Comparison of ENCODE assay signal across 11 cellular contexts in the genomic region with DNA sequence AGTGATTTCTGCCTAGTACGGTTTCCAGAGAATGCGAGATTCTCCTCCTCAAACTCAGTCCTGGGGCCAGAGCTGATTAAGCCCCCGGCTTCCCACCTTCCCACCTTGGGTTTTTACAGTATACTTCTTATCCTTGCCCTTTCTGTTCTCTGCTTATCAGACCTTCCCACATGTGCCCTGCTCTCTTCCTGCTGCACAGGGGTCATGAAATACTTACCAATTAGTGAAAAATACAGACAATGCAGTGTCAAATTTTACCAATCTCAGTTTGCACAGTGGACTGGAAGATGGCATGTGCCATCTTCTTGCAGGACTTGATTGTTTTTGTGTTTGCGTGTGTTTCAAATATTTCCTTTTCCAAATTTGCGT. TPM values are rescaled to one million over a fixed set of nuclear protein-coding genes. Genes with fewer than 3 reads are reported as not detected.
DNase-seq lines count a peak whose midpoint lies in the region; ATAC-seq, FAIRE-seq and TF ChIP-seq lines count a peak whose summit lies in the region.
"Had no signal": no experiment of that assay in that cellular context is flagged by ENCODE, and none has a peak within 500 bp of the region (broad histone marks: within the 10 kb centered on the region; RNA-seq: fewer than 3 reads in every experiment).

No MANE protein-coding gene starts in this region.

- intact Hi-C loops in OCI-LY7 (cut with micrococcal nuclease; ENCODE audit: unreplicated experiment): no loop called here
- intact Hi-C loops in K562 (cut with micrococcal nuclease): no loop called here

- H3K4me2 ChIP-seq in DOHH2 (ENCODE audit: low read length) (peak overlapping the region; percentile 71), OCI-LY7 (ENCODE audit: low read length) (peak overlapping the region; percentile 72), K562 (ENCODE audit: insufficient read depth, low read length) (peak overlapping the region; percentile 77)

- TF ChIP-seq RAD21 in K562 (CRISPR knock-in tag; conservative IDR thresholded peaks at IDR 0.05 in 1 of 2, IDR thresholded peaks at IDR 0.05 in 1 of 2): no peak

- H3K36me3 ChIP-seq in DOHH2 (ENCODE audit: control insufficient read depth, low read length): no peaks in the 10 kb centered on the region
- peaks cover 28% of the 10 kb centered on the region; the same call in 1 of the 2 replicates for H3K36me3 ChIP-seq in OCI-LY7 (ENCODE audit: insufficient read depth, low read length)
- H3K36me3 ChIP-seq in K562 (ENCODE audit: control insufficient read depth, insufficient read depth, low read length): peaks cover 3% of the 10 kb centered on the region; the same call in 1 of the 3 replicates
- no peaks in the 10 kb centered on the region for H3K36me3 ChIP-seq in skeletal muscle tissue (ENCODE audit: control insufficient read depth in 3 of 3, insufficient read depth in 3 of 3, low read length in 3 of 3)
- H3K36me3 ChIP-seq: right atrium auricular region, tibial artery had no signal

- FAIRE-seq in K562 (lab: Jason Lieb, UNC) (peak; percentile 19), RCC 7860 (lab: Jason Lieb, UNC) (no peak)

- no peak overlapping the region for H3K4me3 ChIP-seq in DOHH2 (ENCODE audit: low read length)
- H3K4me3 ChIP-seq in OCI-LY7 (ENCODE audit: low read depth, low read length, poor library complexity, severe bottlenecking): peak overlapping the region; percentile 40
- H3K4me3 ChIP-seq in K562: no peak overlapping the region
- H3K4me3 ChIP-seq in skeletal muscle tissue (ENCODE audit: low read length in 3 of 3): no peak overlapping the region
- H3K4me3 ChIP-seq: right atrium auricular region, tibial artery had no signal

- H3K4me1 ChIP-seq in DOHH2 (ENCODE audit: control insufficient read depth, low read length) (peaks cover 83% of the 10 kb centered on the region), OCI-LY7 (ENCODE audit: insufficient read depth, low read length, poor library complexity, severe bottlenecking) (peaks cover 98% of the 10 kb centered on the region), K562 (replicated peaks in 1 of 2; ENCODE audit: control insufficient read depth in 2 of 2, insufficient read depth in 2 of 2, low read length in 2 of 2) (peaks cover 13 to 83% of the 10 kb centered on the region in 2 experiments), skeletal muscle tissue (ENCODE audit: control insufficient read depth in 3 of 3, insufficient read depth in 3 of 3, low read length in 3 of 3) (peaks cover 31 to 47% (median 38%) of the 10 kb centered on the region in 3 donors)

- H3K9ac ChIP-seq in K562 (ENCODE audit: insufficient read depth in 1 of 2, low read depth in 2 of 2, low read length in 2 of 2) (peak overlapping the region; percentile 37 to 49; a peak in 3 of 4 replicates), skeletal muscle tissue (ENCODE audit: low read depth in 1 of 3, low read length in 3 of 3) (no peak overlapping the region)

- CTCF ChIA-PET in OCI-LY7 (lab: Charles Lee; ENCODE audit: unreplicated experiment): no interaction called here
- CTCF ChIA-PET in K562 (lab: Yijun Ruan, JAX; ENCODE audit: low intra/inter-chr PET ratio): no interaction called here

- H4K20me1 ChIP-seq in DOHH2 (ENCODE audit: control insufficient read depth, insufficient read depth, low read depth, low read length): no peaks in the 10 kb centered on the region
- peaks cover 43% of the 10 kb centered on the region for H4K20me1 ChIP-seq in OCI-LY7 (ENCODE audit: insufficient read depth, low read length)
- no peaks in the 10 kb centered on the region for H4K20me1 ChIP-seq in K562 (replicated peaks; ENCODE audit: control insufficient read depth, insufficient read depth, low read length)

- H3K9me1 ChIP-seq in K562 (ENCODE audit: control insufficient read depth, insufficient read depth, low read length): no peaks in the 10 kb centered on the region

- H3K9me2 ChIP-seq in DOHH2 (replicated peaks; ENCODE audit: control insufficient read depth, low read length) (no peaks in the 10 kb centered on the region), OCI-LY7 (ENCODE audit: insufficient read depth, low read length) (no peaks in the 10 kb centered on the region)

- no peak for TF ChIP-seq POLR2A in K562 (conservative IDR thresholded peaks at IDR 0.05)

- BruUV-seq in OCI-LY7 (replicated peaks; lab: Mats Ljungman, UMichigan) (no TSS peak), K562 (replicated peaks; lab: Mats Ljungman, UMichigan) (no TSS peak)

- peaks cover 17% of the 10 kb centered on the region for H3F3A ChIP-seq in DOHH2 (ENCODE audit: control insufficient read depth, insufficient read depth)

- ATAC-seq in K562: peak; percentile 59
- no peak for ATAC-seq in HG02852 (IDR thresholded peaks at IDR 0.05; ENCODE audit: unreplicated experiment)

- H3K27ac ChIP-seq in DOHH2 (ENCODE audit: low read depth, low read length): peak overlapping the region; percentile 23; the same call in 1 of the 2 replicates
- peak overlapping the region; percentile 49 for H3K27ac ChIP-seq in OCI-LY7 (ENCODE audit: low read depth, low read length, poor library complexity, severe bottlenecking)
- peak overlapping the region; percentile 83 for H3K27ac ChIP-seq in K562 (ENCODE audit: extremely low read depth, low read depth, low read length)
- peak overlapping the region; percentile 32 for H3K27ac ChIP-seq in skeletal muscle tissue (ENCODE audit: low read depth, low read length)
- H3K27ac ChIP-seq: right atrium auricular region, tibial artery had no signal

- TF ChIP-seq CTCF in DOHH2 (IDR thresholded peaks at IDR 0.05; ENCODE audit: low read depth, low read length, poor library complexity, severe bottlenecking) (no peak), OCI-LY7 (conservative IDR thresholded peaks at IDR 0.05; ENCODE audit: low read length) (no peak), K562 (IDR thresholded peaks at IDR 0.05 in 2 of 3, conservative IDR thresholded peaks at IDR 0.05 in 1 of 3; ENCODE audit: insufficient read depth in 2 of 3, low read depth in 1 of 3, low read length in 3 of 3) (no peak)

- H3K27me3 ChIP-seq in DOHH2 (ENCODE audit: control insufficient read depth, low read length) (no peaks in the 10 kb centered on the region), K562 (ENCODE audit: control insufficient read depth in 2 of 2, insufficient read depth in 2 of 2, low read length in 2 of 2) (no peaks in the 10 kb centered on the region), skeletal muscle tissue (ENCODE audit: control insufficient read depth in 3 of 3, insufficient read depth in 3 of 3, low read length in 3 of 3) (no peaks in the 10 kb centered on the region)
- H3K27me3 ChIP-seq: right atrium auricular region, tibial artery had no signal

- in situ Hi-C loops in K562 (cut with MboI): no loop called here

- H2AFZ ChIP-seq in OCI-LY7 (ENCODE audit: low read length) (no peak overlapping the region), K562 (ENCODE audit: low read depth, low read length) (no peak overlapping the region)

- TF ChIP-seq EP300 in K562 (IDR thresholded peaks at IDR 0.05; ENCODE audit: low read length): peak; percentile 73; the same call in 1 of the 2 replicates

- H3K9me3 ChIP-seq in DOHH2 (ENCODE audit: control insufficient read depth, insufficient read depth, low read length): no peaks in the 10 kb centered on the region
- H3K9me3 ChIP-seq in OCI-LY7 (ENCODE audit: low read length): no peaks in the 10 kb centered on the region
- no peaks in the 10 kb centered on the region for H3K9me3 ChIP-seq in K562 (replicated peaks; ENCODE audit: control insufficient read depth, insufficient read depth, low read depth, low read length)
- H3K9me3 ChIP-seq in skeletal muscle tissue (ENCODE audit: control insufficient read depth in 3 of 3, low read length in 3 of 3): no peaks in the 10 kb centered on the region
- H3K9me3 ChIP-seq: right atrium auricular region, tibial artery had no signal

- POLR2A ChIA-PET in OCI-LY7 (lab: Charles Lee): interaction anchor here (1.6 to 2.2 kb wide), 2 partner anchors 15 to 23 kb away, joined by 4 to 7 read pairs; a partner anchor contains a TSS
- POLR2A ChIA-PET in K562 (lab: Yijun Ruan, JAX): interaction anchor here (1.4 kb wide), 1 partner anchor 8 kb away, joined by 5 read pairs; no protein-coding TSS in a partner anchor

- DNase-seq in OCI-LY7 (ENCODE audit: low spot score) (no peak), K562 (ENCODE audit: extremely low read depth in 1 of 4, low spot score in 3 of 4) (peak in 3 of 4 experiments; percentile 28 to 74 (median 53)), RCC 7860 (ENCODE audit: low spot score) (no peak), NCI-H187 treated with DMSO at 0.1 percent for 48 hours (lab: John Stamatoyannopoulos, UW) (no peak)
- DNase-seq: tibial artery had no signal

- WGBS in K562 (ENCODE audit: insufficient coverage, low coverage, missing lambda C conversion rate): 0% methylated on average over 5 of the region's 5 CpGs

- H3K79me2 ChIP-seq in DOHH2 (ENCODE audit: control insufficient read depth, low read length) (peaks cover 98% of the 10 kb centered on the region), OCI-LY7 (ENCODE audit: insufficient read depth, low read depth, low read length) (peaks cover 100% of the 10 kb centered on the region), K562 (ENCODE audit: control insufficient read depth, insufficient read depth, low read length) (peaks cover 98% of the 10 kb centered on the region)

RNA-seq across cellular contexts. Expression of a gene that starts 14.7 kb away (rescaled TPM):
- total RNA-seq in OCI-LY7 (2014; rRNA removed; shearing (Covaris generic)): 19.3 and 23.1 TPM in 2 replicates
- total RNA-seq in OCI-LY7 (2022): 40.9 and 43.6 TPM in 2 replicates
- total RNA-seq in K562 (2011; cell fraction: chromatin; rRNA removed; ENCODE audit: low replicate concordance): 51.2 and 76.5 TPM in 2 replicates
- total RNA-seq in K562 (2011; cell fraction: nucleolus; rRNA removed): 50.5 and 58.7 TPM in 2 replicates
- total RNA-seq in K562 (2011; cell fraction: nucleoplasm; rRNA removed): 56.2 and 57.9 TPM in 2 replicates
- 3.8 and 4.1 TPM in 2 replicates for total RNA-seq in K562 (2014; rRNA removed)
- 5.5 and 5.7 TPM in 2 replicates for total RNA-seq in K562 (2014; rRNA removed; fragmentation: Illumina TruSeq; extraction: Trizol)
- total RNA-seq in K562 (2015; rRNA removed; fragmentation: Illumina TruSeq; extraction: Trizol): 5.0 and 5.2 TPM in 2 replicates
- total RNA-seq in K562 (2021): 18.4 and 20.7 TPM in 2 replicates
- 13.0 and 25.6 TPM in 2 replicates for polyA plus RNA-seq in K562 (2011; rRNA removed)
- 8.0 and 14.7 TPM in 2 replicates for polyA plus RNA-seq in K562 (2011; cell fraction: cytosol; rRNA removed)
- polyA plus RNA-seq in K562 (2011; cell fraction: nucleus; rRNA removed): 63.8 and 68.6 TPM in 2 replicates
- 5.8 and 7.8 TPM in 2 replicates for polyA plus RNA-seq in K562 (2012)
- 12.2 and 12.3 TPM in 2 replicates for polyA plus RNA-seq in K562 (2014; fragmentation: Illumina TruSeq; extraction: Trizol)
- 1 to 10 TPM; 2.9 to 5.6 TPM for polyA plus RNA-seq in K562 (2014; fragmentation: Nextera tagmentation; extraction: Ambion mirVana)
- polyA plus RNA-seq in K562 (2014; rRNA removed): 11.4 and 11.7 TPM in 2 replicates
- polyA minus RNA-seq in K562 (2011; rRNA and poly(A)+ RNA removed): 18.0 and 19.0 TPM in 2 replicates
- 7.5 and 9.8 TPM in 2 replicates for polyA minus RNA-seq in K562 (2011; cell fraction: cytosol; rRNA and poly(A)+ RNA removed)
- polyA minus RNA-seq in K562 (2011; cell fraction: nucleus; rRNA and poly(A)+ RNA removed): 15.6 and 35.9 TPM in 2 replicates
- 10.4 TPM for total RNA-seq in skeletal muscle tissue

RNA-seq across cellular contexts. Expression of a gene that starts 51.4 kb away (rescaled TPM):
- total RNA-seq in OCI-LY7 (2014; rRNA removed; shearing (Covaris generic)): not detected in 2 replicates
- total RNA-seq in OCI-LY7 (2022) (not detected in 2 replicates), K562 (2014; rRNA removed) (not detected in 2 replicates), K562 (2014; rRNA removed; fragmentation: Illumina TruSeq; extraction: Trizol) (not detected in 2 replicates), K562 (2015; rRNA removed; fragmentation: Illumina TruSeq; extraction: Trizol) (not detected in 2 replicates), K562 (2021) (not detected in 2 replicates), skeletal muscle tissue (not detected)
- not detected in 2 replicates for total RNA-seq in K562 (2011; cell fraction: chromatin; rRNA removed; ENCODE audit: low replicate concordance)
- not detected in 2 replicates for total RNA-seq in K562 (2011; cell fraction: nucleolus; rRNA removed)
- total RNA-seq in K562 (2011; cell fraction: nucleoplasm; rRNA removed): not detected in 2 replicates
- polyA plus RNA-seq in K562 (2011; rRNA removed) (not detected in 2 replicates), K562 (2014; fragmentation: Illumina TruSeq; extraction: Trizol) (not detected in 2 replicates), K562 (2014; fragmentation: Nextera tagmentation; extraction: Ambion mirVana) (not detected), K562 (2014; rRNA removed) (not detected in 2 replicates)
- not detected in 2 replicates for polyA plus RNA-seq in K562 (2011; cell fraction: cytosol; rRNA removed)
- polyA plus RNA-seq in K562 (2011; cell fraction: nucleus; rRNA removed): not detected in 2 replicates
- polyA plus RNA-seq in K562 (2012): not detected in 2 replicates
- polyA minus RNA-seq in K562 (2011; rRNA and poly(A)+ RNA removed): not detected in 2 replicates
- polyA minus RNA-seq in K562 (2011; cell fraction: cytosol; rRNA and poly(A)+ RNA removed): not detected in 2 replicates
- polyA minus RNA-seq in K562 (2011; cell fraction: nucleus; rRNA and poly(A)+ RNA removed): not detected in 2 replicates
- total RNA-seq: mucosa of gallbladder, right atrium auricular region, RPMI7951 had no signal

Comparison
In these comparisons a context has a peak if more than half of its experiments do, and no peak if none do; other contexts are left out.
1. H3K27ac ChIP-seq: peak in every context shown above with its lines; median percentile 83 in K562; 49 in OCI-LY7; 32 in skeletal muscle tissue; 23 in DOHH2.
2. DNase-seq: peak in K562 (3 of 4); none in OCI-LY7 (single experiment), RCC 7860 (single experiment) and NCI-H187 treated with DMSO at 0.1 percent for 48 hours (single experiment).
3. H3K9ac ChIP-seq: peak in K562 (2 of 2); none in skeletal muscle tissue (0 of 3).
4. Peak in every context shown above with its lines, with median percentiles within 50 percentile points of each other: H3K4me2 ChIP-seq.